In the genomic region with DNA sequence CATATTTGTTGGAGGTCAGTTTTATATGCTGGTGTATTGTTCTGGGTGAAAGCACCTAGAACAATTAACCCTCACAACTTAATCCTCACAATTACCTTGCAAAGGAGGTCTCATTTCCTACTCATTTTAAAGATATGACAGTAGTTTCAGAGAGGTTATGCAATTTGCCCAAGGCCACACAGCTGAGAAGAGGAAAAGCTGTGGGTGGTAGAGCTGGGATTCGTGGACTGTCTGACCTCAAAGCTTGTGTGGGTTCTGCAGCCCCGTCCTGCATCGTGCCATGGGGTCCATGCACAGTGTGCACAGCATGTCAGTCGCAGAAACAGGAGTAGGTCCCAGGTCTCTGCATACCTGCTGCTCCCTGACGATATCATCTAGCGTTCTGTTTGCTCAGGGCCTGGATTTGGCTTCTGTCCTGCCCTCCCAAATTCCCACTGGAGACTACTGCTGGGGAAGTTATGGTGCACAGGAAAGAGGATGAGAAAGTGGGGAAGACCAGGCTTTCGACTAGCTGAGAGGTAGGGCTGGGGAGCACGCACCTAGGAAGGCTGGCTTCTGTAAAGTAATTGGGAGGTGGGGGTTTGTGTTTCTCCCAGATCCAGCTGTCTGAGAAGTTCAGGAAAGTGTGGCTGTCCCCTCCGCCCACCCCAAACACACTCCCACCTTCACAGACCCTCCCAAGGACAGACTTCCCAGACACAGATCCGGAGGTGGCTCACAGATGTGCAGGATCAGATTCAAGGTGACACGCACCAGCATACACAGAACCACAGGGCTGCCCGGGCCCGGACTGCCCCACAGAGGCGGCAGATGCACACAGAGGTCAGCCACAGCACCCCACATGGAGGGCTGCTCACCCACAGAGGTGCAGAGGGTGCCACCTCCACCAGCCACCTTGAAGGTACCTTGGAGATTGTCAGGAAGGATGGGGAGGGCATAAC, we compare ENCODE assay signal across 12 cellular contexts. TPM values are rescaled to one million over a fixed set of nuclear protein-coding genes. Genes with fewer than 3 reads are reported as not detected.
DNase-seq lines count a peak whose midpoint lies in the region; ATAC-seq, FAIRE-seq and TF ChIP-seq lines count a peak whose summit lies in the region.
"Had no signal": no experiment of that assay in that cellular context is flagged by ENCODE, and none has a peak within 500 bp of the region (broad histone marks: within the 10 kb centered on the region; RNA-seq: fewer than 3 reads in every experiment).

No MANE protein-coding gene starts in this region.

- no peak overlapping the region for H2AK5ac ChIP-seq in H9 (ENCODE audit: insufficient read length, low read length)

- FAIRE-seq in small intestine (lab: Jason Lieb, UNC) = no peak

- no peaks in the 10 kb centered on the region for H3K36me3 ChIP-seq in small intestine (ENCODE audit: control insufficient read depth in 2 of 2, insufficient read depth in 2 of 2, low read length in 2 of 2)

- H4K91ac ChIP-seq in H9 (ENCODE audit: insufficient read length, low read depth, low read length) = no peak overlapping the region

- H3K9me3 ChIP-seq in H9 (ENCODE audit: control insufficient read depth, low read depth, low read length) (no peaks in the 10 kb centered on the region), small intestine (ENCODE audit: control insufficient read depth, low read depth) (no peaks in the 10 kb centered on the region)
- H3K9me3 ChIP-seq: MG63 had no signal

- H3K9me3 Mint-ChIP-seq in H9 (no peaks in the 10 kb centered on the region), MCF 10A (ENCODE audit: unreplicated experiment) (no peaks in the 10 kb centered on the region), mesothelial cell of epicardium (no peaks in the 10 kb centered on the region)

- BruUV-seq in MCF 10A (replicated peaks; lab: Mats Ljungman, UMichigan) = no TSS peak

- peaks cover 10% of the 10 kb centered on the region for H3K23me2 ChIP-seq in H9 (ENCODE audit: insufficient read length, low read depth, low read length, poor library complexity, severe bottlenecking)

- H3K18ac ChIP-seq in H9 (ENCODE audit: insufficient read length, low read depth, low read length) = no peak overlapping the region

- ATAC-seq in HG03139 (IDR thresholded peaks at IDR 0.05; ENCODE audit: unreplicated experiment) = no peak

- no peak overlapping the region for H3T11ph ChIP-seq in H9 (ENCODE audit: low read length)

- TF ChIP-seq CTCF in AG04449 (IDR thresholded peaks at IDR 0.05; ENCODE audit: insufficient read depth, low read length, missing control alignments) (no peak), H9 (conservative IDR thresholded peaks at IDR 0.05) (no peak), MCF 10A (IDR thresholded peaks at IDR 0.05; ENCODE audit: unreplicated experiment) (no peak), mesothelial cell of epicardium (IDR thresholded peaks at IDR 0.05; ENCODE audit: unreplicated experiment) (no peak)

- H4K20me1 ChIP-seq in H9 (ENCODE audit: control insufficient read depth, insufficient read depth, insufficient read length) = no peaks in the 10 kb centered on the region

- H3K4me2 ChIP-seq in H9 (ENCODE audit: insufficient read depth, insufficient read length, low read length) = no peak overlapping the region

- H2AFZ ChIP-seq in H9 (ENCODE audit: low read length) = no peak overlapping the region

- H4K8ac ChIP-seq in H9 (replicated peaks; ENCODE audit: insufficient read length, low read depth, low read length) = no peak overlapping the region

- H3K23ac ChIP-seq in H9 (ENCODE audit: insufficient read length, low read depth, low read length) = no peak overlapping the region

- H3K4me1 ChIP-seq in H9 (ENCODE audit: insufficient read depth, low read length) (no peaks in the 10 kb centered on the region), small intestine (ENCODE audit: control insufficient read depth in 2 of 2, insufficient read depth in 1 of 2, low read depth in 1 of 2, low read length in 1 of 2) (peaks cover 0 to 6% of the 10 kb centered on the region in 2 donors)

- peak overlapping the region; percentile 65 to 79 for H3K4me3 Mint-ChIP-seq in H9
- H3K4me3 Mint-ChIP-seq in MCF 10A (ENCODE audit: unreplicated experiment) = peak overlapping the region; percentile 83
- peak overlapping the region; percentile 71 for H3K4me3 Mint-ChIP-seq in mesothelial cell of epicardium

- no peak overlapping the region for H2BK15ac ChIP-seq in H9 (ENCODE audit: low read depth, low read length)

- CTCF ChIA-PET in AG04449 (lab: Yijun Ruan, JAX) = interaction anchor here (1.2 kb wide), 1 partner anchor 50 kb away, joined by 3 read pairs; no protein-coding TSS in a partner anchor
- CTCF ChIA-PET in MCF 10A (lab: Yijun Ruan, JAX) = interaction anchor here (0.6 to 0.7 kb wide), 2 partner anchors 53 to 77 kb away, joined by 3 to 4 read pairs; no protein-coding TSS in a partner anchor

- H3K27ac ChIP-seq in H9 (ENCODE audit: insufficient read length, low read depth, low read length) (no peak overlapping the region), small intestine (ENCODE audit: low read depth in 1 of 2, low read length in 1 of 2) (no peak overlapping the region)

- peaks cover 13 to 15% of the 10 kb centered on the region in 2 experiments for H3K4me1 Mint-ChIP-seq in H9
- peaks cover 8% of the 10 kb centered on the region for H3K4me1 Mint-ChIP-seq in MCF 10A (ENCODE audit: insufficient read depth, unreplicated experiment)
- H3K4me1 Mint-ChIP-seq in mesothelial cell of epicardium = peaks cover 18% of the 10 kb centered on the region

- WGBS in H9 (ENCODE audit: extremely low coverage, insufficient read length, low lambda C conversion rate) = no CpG with 5 or more reads among the region's 14 CpGs
- WGBS in small intestine, 3 donors = 76 to 89% (median 79%) methylated on average over 14 of the region's 14 CpGs

- H3K79me1 ChIP-seq in H9 (ENCODE audit: insufficient read depth, low read depth, low read length, poor library complexity, severe bottlenecking) = no peaks in the 10 kb centered on the region

- H3K4me3 ChIP-seq in AG04449 (ENCODE audit: low read depth, low read length) (peak overlapping the region; percentile 71), small intestine (ENCODE audit: low read depth in 1 of 2, low read length in 2 of 2) (peak overlapping the region in 1 of 2 donors; percentile 5)

- no peak overlapping the region for H2BK5ac ChIP-seq in H9 (ENCODE audit: insufficient read length, low read length)

- H3K9ac ChIP-seq in H9 (ENCODE audit: extremely low read depth, insufficient read length, low read length) = no peak overlapping the region

- H3K27me3 Mint-ChIP-seq in H9 (ENCODE audit: low read depth) (peaks cover 7% of the 10 kb centered on the region), MCF 10A (ENCODE audit: insufficient read depth, unreplicated experiment) (no peaks in the 10 kb centered on the region), mesothelial cell of epicardium (ENCODE audit: low read depth) (no peaks in the 10 kb centered on the region)

- H4K5ac ChIP-seq in H9 (ENCODE audit: insufficient read length, low read depth, low read length) = no peak overlapping the region

- no peak overlapping the region for H2BK20ac ChIP-seq in H9 (ENCODE audit: low read depth, low read length, poor library complexity, severe bottlenecking)

- no peak overlapping the region for H3K27ac Mint-ChIP-seq in H9
- peak overlapping the region; percentile 27 for H3K27ac Mint-ChIP-seq in MCF 10A (ENCODE audit: low read depth, unreplicated experiment)
- no peak overlapping the region for H3K27ac Mint-ChIP-seq in mesothelial cell of epicardium

- H3K27me3 ChIP-seq in H9 (ENCODE audit: insufficient read depth, low read length) = no peaks in the 10 kb centered on the region
- no peaks in the 10 kb centered on the region for H3K27me3 ChIP-seq in small intestine (ENCODE audit: control insufficient read depth in 2 of 2, insufficient read depth in 2 of 2, low read length in 2 of 2)
- H3K27me3 ChIP-seq: MG63 had no signal

- POLR2A ChIA-PET in AG04449 (lab: Yijun Ruan, JAX) (no interaction called here), MCF 10A (lab: Yijun Ruan, JAX) (interaction anchor here (0.6 to 3.1 kb wide), 3 partner anchors 14 to 137 kb away, joined by 3 to 25 read pairs (median 3); partner anchors contain the start of gene CEP164)

- H3K4ac ChIP-seq in H9 (ENCODE audit: low read depth, low read length) = no peak overlapping the region

- no peak overlapping the region; the same call in 1 of the 2 replicates for H3K14ac ChIP-seq in H9 (ENCODE audit: insufficient read depth, low read length)

- H3K36me3 Mint-ChIP-seq in H9 (ENCODE audit: insufficient read depth in 1 of 3, low read depth in 3 of 3) (no peaks in the 10 kb centered on the region), MCF 10A (ENCODE audit: insufficient read depth, unreplicated experiment) (peaks cover 6% of the 10 kb centered on the region), mesothelial cell of epicardium (no peaks in the 10 kb centered on the region)

- no peaks in the 10 kb centered on the region for H3K79me2 ChIP-seq in H9 (ENCODE audit: insufficient read depth, low read length)

- no peak overlapping the region for H3K56ac ChIP-seq in H9 (ENCODE audit: insufficient read length, low read depth, low read length)

- intact Hi-C loops in MCF 10A (cut with micrococcal nuclease) = no loop called here

- DNase-seq in AG04449 (ENCODE audit: low read depth, low spot score) = no peak
- no peak for DNase-seq in H9
- no peak for DNase-seq in MCF 10A (ENCODE audit: unreplicated experiment)
- no peak for DNase-seq in mesothelial cell of epicardium (ENCODE audit: low spot score in 2 of 2, unreplicated experiment in 2 of 2)
- no peak for DNase-seq in small intestine
- DNase-seq in medulla oblongata (ENCODE audit: extremely low spot score) = no peak
- no peak for DNase-seq in stimulated activated naive CD4-positive, alpha-beta T cell treated with Interleukin-2 at 50 U/mL for 16 hours (lab: John Stamatoyannopoulos, UW)
- DNase-seq: activated CD8-positive, alpha-beta memory T cell treated with anti-CD3 and anti-CD28 coated beads for 24 hours; DMS53; effector CD8-positive, alpha-beta T cell; MG63 had no signal

- H2BK12ac ChIP-seq in H9 (ENCODE audit: insufficient read length, low read depth, low read length) = no peak overlapping the region

- H2BK120ac ChIP-seq in H9 (ENCODE audit: low read depth, low read length, poor library complexity, severe bottlenecking) = no peak overlapping the region

RNA-seq across cellular contexts. Expression of gene BACE1, which starts 2.0 kb away (rescaled TPM):
- total RNA-seq in H9 (2021) (10.2 and 10.6 TPM in 2 replicates), MCF 10A (2022) (15.8 and 18.1 TPM in 2 replicates), mesothelial cell of epicardium (38.1 to 40.9 TPM (median 40.3 TPM) in 3 replicates)
- polyA plus RNA-seq in small intestine = 1 to 10 TPM; 1.6 to 9.4 (median 2.2) TPM

RNA-seq across cellular contexts. Expression of gene CEP164, which starts 13.6 kb away (rescaled TPM):
- total RNA-seq in H9 (2021) (20.7 and 24.9 TPM in 2 replicates), MCF 10A (2022) (47.4 and 49.9 TPM in 2 replicates), mesothelial cell of epicardium (46.2 to 51.1 TPM (median 48.6 TPM) in 3 replicates)
- 10 to 100 TPM in 1 of 3 donors, 1 to 10 TPM in 2; 2.9 to 12.2 (median 5.4) TPM for polyA plus RNA-seq in small intestine

RNA-seq across cellular contexts. Expression of gene BACE1-AS, which starts 23.0 kb away (rescaled TPM):
- total RNA-seq in H9 (2021) = 9.4 and 9.9 TPM in 2 replicates
- total RNA-seq in MCF 10A (2022) = 6.9 and 8.8 TPM in 2 replicates
- 15.8 to 20.0 TPM (median 16.6 TPM) in 3 replicates for total RNA-seq in mesothelial cell of epicardium
- polyA plus RNA-seq in small intestine = 1 to 10 TPM; 1.6 to 7.6 (median 3.8) TPM
